In the genomic region with DNA sequence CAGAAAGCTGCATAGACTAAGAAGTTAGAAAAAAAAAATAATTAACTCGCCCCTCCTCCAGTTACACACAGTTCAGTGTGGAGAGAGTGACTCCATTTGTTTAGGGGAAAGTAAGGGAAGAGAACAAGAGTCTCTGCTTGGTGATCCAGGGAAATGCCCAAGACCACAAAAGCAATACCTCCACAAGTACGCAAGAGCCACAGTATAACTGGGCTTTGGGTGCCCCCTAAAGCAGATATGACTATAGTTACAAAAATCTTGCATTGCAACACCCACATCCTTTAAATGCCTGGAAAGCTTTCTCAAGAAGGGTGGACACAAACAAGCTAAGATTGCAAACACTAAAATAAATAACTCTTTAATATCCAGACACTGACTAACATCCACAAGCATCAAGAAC, we compare ENCODE assay signal across 25 cellular contexts.
DNase-seq lines count a peak whose midpoint lies in the region; TF ChIP-seq lines count a peak whose summit lies in the region.
"Had no signal": no experiment of that assay in that cellular context is flagged by ENCODE, and none has a peak within 500 bp of the region (broad histone marks: within the 10 kb centered on the region; RNA-seq: fewer than 3 reads in every experiment).

No MANE protein-coding gene starts in this region.

- TF ChIP-seq CTCF in fibroblast of pulmonary artery (IDR thresholded peaks at IDR 0.05; ENCODE audit: low read length, missing control alignments): no peak
- no peak for TF ChIP-seq CTCF in GM20000 (IDR thresholded peaks at IDR 0.05; ENCODE audit: extremely low read depth, missing control alignments)

- peak; percentile 0 for DNase-seq in NCI-H82 (lab: John Stamatoyannopoulos, UW)
- DNase-seq in NCI-H82 treated with DMSO at 0.1 percent for 48 hours (lab: John Stamatoyannopoulos, UW; ENCODE audit: unreplicated experiment): no peak
- peak; percentile 9 for DNase-seq in astrocyte of the hippocampus (ENCODE audit: low read depth, low spot score)
- peak; percentile 81 for DNase-seq in fibroblast of pulmonary artery (ENCODE audit: low read depth)
- DNase-seq in renal cortical epithelial cell (ENCODE audit: low read depth): peak; percentile 58
- no peak for DNase-seq in GM20000 (ENCODE audit: low spot score)
- no peak for DNase-seq in SIG-M5 treated with dmso at 0.1 percent for 504 hours (lab: John Stamatoyannopoulos, UW; ENCODE audit: unreplicated experiment)
- DNase-seq in NCI-H748 (lab: John Stamatoyannopoulos, UW; ENCODE audit: unreplicated experiment): no peak
- DNase-seq: activated CD4-positive, alpha-beta memory T cell treated with anti-CD3 and anti-CD28 coated beads, Interleukin-2, amount 10 ng/mL, durations not matched to agents 7 days and 5 days; activated CD4-positive, CD25-positive, alpha-beta regulatory T cell treated with anti-CD3 and anti-CD28 coated beads, Interleukin-2, amount 50 U/mL, for 72 hours; activated CD8-positive, alpha-beta memory T cell treated with anti-CD3 and anti-CD28 coated beads, Interleukin-2, amount 50 U/mL, for 48 hours; DMS79 treated with DMSO at 0.1 percent for 48 hours; IMR-90; left ventricle myocardium superior; NCI-H1105; NCI-H2029 treated with DMSO at 0.1 percent for 48 hours; NCI-H748 treated with DMSO at 0.1 percent for 48 hours; stimulated activated CD4-positive, alpha-beta T cell treated with anti-CD3 and anti-CD28 coated beads, Interleukin-1b, Interleukin-23, amount 100 ng/mL, for 48 hours; stimulated activated CD8-positive, alpha-beta memory T cell treated with anti-CD3 and anti-CD28 coated beads, Interleukin-4, amount 100 ng/mL, for 48 hours; stimulated activated naive CD8-positive, alpha-beta T cell treated with anti-CD3 and anti-CD28 coated beads, Interleukin-15, amount 100 ng/mL, for 72 hours; thyroid gland had no signal

- no peak overlapping the region for H3K4me3 ChIP-seq in fibroblast of pulmonary artery (replicated peaks; ENCODE audit: low read depth, low read length)
- H3K4me3 ChIP-seq: ascending aorta, GM12878, SK-N-MC, smooth muscle cell, thyroid gland had no signal

Comparison
In these comparisons a context has a peak if more than half of its experiments do, and no peak if none do; other contexts are left out.
1. DNase-seq: peak in NCI-H82 (single experiment), astrocyte of the hippocampus (single experiment), fibroblast of pulmonary artery (single experiment) and renal cortical epithelial cell (single experiment); none in NCI-H82 treated with DMSO at 0.1 percent for 48 hours (single experiment), GM20000 (single experiment), SIG-M5 treated with dmso at 0.1 percent for 504 hours (single experiment) and NCI-H748 (single experiment).